Comparison of ENCODE assay signal across 28 cellular contexts in the genomic region with DNA sequence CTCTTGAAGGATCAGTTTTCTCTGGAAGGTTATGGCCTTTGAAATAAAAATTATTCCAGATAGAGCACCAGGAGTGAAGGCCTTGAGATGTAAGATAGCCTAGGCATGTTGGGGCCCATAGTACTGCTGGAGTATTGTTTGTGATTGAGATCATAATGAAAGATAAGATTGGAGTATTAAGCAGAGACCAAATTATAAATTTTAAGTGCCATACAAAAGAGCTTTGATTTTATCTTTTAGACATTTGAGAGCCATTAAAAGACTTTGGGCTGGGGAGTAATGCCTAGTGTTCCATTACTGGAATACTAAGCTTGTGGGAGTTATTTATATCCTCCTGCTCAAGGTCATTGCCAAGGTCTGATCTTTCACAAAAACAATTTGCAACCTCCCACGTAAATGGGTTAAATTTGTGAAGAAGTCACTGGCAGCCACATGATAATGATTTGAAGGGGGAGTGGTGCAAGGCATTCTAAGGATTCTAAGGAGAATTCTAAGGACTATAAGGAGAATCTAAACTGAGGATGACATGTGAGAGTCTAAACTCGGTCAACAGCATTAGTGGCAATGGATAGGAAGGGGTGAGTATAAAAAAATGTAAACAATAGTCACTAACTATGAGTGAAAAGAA. TPM values are rescaled to one million over a fixed set of nuclear protein-coding genes. Genes with fewer than 3 reads are reported as not detected.
DNase-seq lines count a peak whose midpoint lies in the region; ATAC-seq and TF ChIP-seq lines count a peak whose summit lies in the region.
"Had no signal": no experiment of that assay in that cellular context is flagged by ENCODE, and none has a peak within 500 bp of the region (broad histone marks: within the 10 kb centered on the region; RNA-seq: fewer than 3 reads in every experiment).

No MANE protein-coding gene starts in this region.

- TF ChIP-seq POLR2A in esophagus muscularis mucosa (IDR thresholded peaks at IDR 0.05; ENCODE audit: low read depth): no peak
- no peak for TF ChIP-seq POLR2A in spleen (IDR thresholded peaks at IDR 0.05)

- TF ChIP-seq CTCF in natural killer cell (IDR thresholded peaks at IDR 0.05): no peak
- no peak for TF ChIP-seq CTCF in esophagus muscularis mucosa (IDR thresholded peaks at IDR 0.05)
- TF ChIP-seq CTCF in spleen (IDR thresholded peaks at IDR 0.05 in 8 of 11, conservative IDR thresholded peaks at IDR 0.05 in 3 of 11): no peak
- no peak for TF ChIP-seq CTCF in omental fat pad (IDR thresholded peaks at IDR 0.05)

- intact Hi-C loops in natural killer cell (cut with micrococcal nuclease): no loop called here
- intact Hi-C loops in activated T-helper 2 cell treated with anti-CD3 and anti-CD28 coated beads, Interferon-gamma antibody, Interleukin-2, Interleukin-4, amounts not matched to agents 10 μg/mL and 5 μg/mL and 100 μg/mL, durations not matched to agents 14 hours and 24 hours and 36 hours (cut with micrococcal nuclease): no loop called here
- intact Hi-C loops in esophagus muscularis mucosa (cut with DNase I): no loop called here
- intact Hi-C loops in spleen (cut with DNase I; ENCODE audit: low total_unique reads): no loop called here

- TF ChIP-seq EP300 in esophagus muscularis mucosa (IDR thresholded peaks at IDR 0.05): no peak

- H3K27ac ChIP-seq in esophagus muscularis mucosa (replicated peaks in 1 of 4) (peak overlapping the region in 3 of 4 donors; percentile 14 to 61 (median 61)), spleen (peak overlapping the region in 5 of 8 donors; percentile 19 to 47 (median 43))
- H3K27ac ChIP-seq: C4-2B, pancreas, right atrium auricular region, stomach, transverse colon, VCaP had no signal

- H3K9me3 Mint-ChIP-seq in natural killer cell: no peaks in the 10 kb centered on the region
- H3K9me3 Mint-ChIP-seq in natural killer cell treated with Interleukin-12 subunit alpha and Interleukin-12 subunit beta and Interleukin-15 and Interleukin-18, amount 100 ng/mL, for 72 hours: no peaks in the 10 kb centered on the region
- H3K9me3 Mint-ChIP-seq in activated T-helper 2 cell treated with anti-CD3 and anti-CD28 coated beads, Interferon-gamma antibody, Interleukin-2, Interleukin-4, amounts not matched to agents 10 μg/mL and 5 μg/mL and 100 μg/mL, durations not matched to agents 14 hours and 24 hours and 36 hours: no peaks in the 10 kb centered on the region
- H3K9me3 Mint-ChIP-seq: activated CD4-positive, alpha-beta T cell treated with anti-CD3 and anti-CD28 coated beads, Interleukin-2, amount 10 ng/mL, durations not matched to agents 24 days and 14 days; naive B cell had no signal

- H3K27me3 ChIP-seq in esophagus muscularis mucosa (no peaks in the 10 kb centered on the region), spleen (replicated peaks in 1 of 7) (no peaks in the 10 kb centered on the region)
- H3K27me3 ChIP-seq: dorsolateral prefrontal cortex, pancreas, right atrium auricular region, stomach, transverse colon had no signal

- no peak for ATAC-seq in natural killer cell
- no peak for ATAC-seq in natural killer cell treated with Interleukin-12 subunit alpha and Interleukin-12 subunit beta and Interleukin-15 and Interleukin-18, amount 100 ng/mL, for 72 hours
- ATAC-seq in omental fat pad (ENCODE audit: low FRiP score): no peak
- ATAC-seq: left colon, pancreas had no signal

- WGBS in esophagus muscularis mucosa: 42% methylated on average over 2 of the region's 2 CpGs
- 53 to 73% (median 65%) methylated on average over 2 of the region's 2 CpGs for WGBS in spleen, 5 donors

- no peak overlapping the region for H3K4me3 Mint-ChIP-seq in natural killer cell
- H3K4me3 Mint-ChIP-seq in natural killer cell treated with Interleukin-12 subunit alpha and Interleukin-12 subunit beta and Interleukin-15 and Interleukin-18, amount 100 ng/mL, for 72 hours: no peak overlapping the region
- H3K4me3 Mint-ChIP-seq in activated T-helper 2 cell treated with anti-CD3 and anti-CD28 coated beads, Interferon-gamma antibody, Interleukin-2, Interleukin-4, amounts not matched to agents 10 μg/mL and 5 μg/mL and 100 μg/mL, durations not matched to agents 14 hours and 24 hours and 36 hours (ENCODE audit: low read depth): no peak overlapping the region
- H3K4me3 Mint-ChIP-seq: activated CD4-positive, alpha-beta T cell treated with anti-CD3 and anti-CD28 coated beads, Interleukin-2, amount 10 ng/mL, durations not matched to agents 24 days and 14 days; naive B cell had no signal

- H3K36me3 ChIP-seq in esophagus muscularis mucosa (peaks cover 66 to 100% (median 89%) of the 10 kb centered on the region in 4 donors), spleen (peaks cover 4 to 100% (median 96%) of the 10 kb centered on the region in 6 donors)

- DNase-seq in natural killer cell: no peak
- no peak for DNase-seq in natural killer cell treated with Interleukin-12 subunit alpha and Interleukin-12 subunit beta and Interleukin-15 and Interleukin-18, amount 100 ng/mL, for 72 hours (ENCODE audit: low spot score)
- no peak for DNase-seq in activated T-helper 2 cell treated with anti-CD3 and anti-CD28 coated beads, Interferon-gamma antibody, Interleukin-2, Interleukin-4, amounts not matched to agents 10 μg/mL and 5 μg/mL and 100 μg/mL, durations not matched to agents 14 hours and 24 hours and 36 hours (ENCODE audit: low spot score)
- DNase-seq in esophagus muscularis mucosa (ENCODE audit: extremely low spot score): no peak
- DNase-seq in spleen: no peak
- DNase-seq in omental fat pad (ENCODE audit: low spot score): no peak
- DNase-seq in HUDEP-2 (lab: John Stamatoyannopoulos, UW; ENCODE audit: unreplicated experiment in 76 of 76): no peak
- DNase-seq in DMS 273 treated with DMSO at 0.1 percent for 48 hours (lab: John Stamatoyannopoulos, UW): no peak
- DNase-seq: activated CD4-positive, alpha-beta T cell treated with anti-CD3 and anti-CD28 coated beads, Interleukin-2, amount 10 ng/mL, durations not matched to agents 24 days and 14 days; activated effector memory CD4-positive, alpha-beta T cell treated with anti-CD3 and anti-CD28 coated beads, Interleukin-2, amount 50 U/mL, for 16 hours; central memory CD4-positive, alpha-beta T cell; dorsolateral prefrontal cortex; EL; foreskin fibroblast; left colon; naive B cell; NCI-H1092; NCI-H187 treated with DMSO at 0.1 percent for 48 hours; pancreas; RPMI8226; stomach; T-helper 2 cell; transverse colon had no signal

- H3K4me1 Mint-ChIP-seq in natural killer cell: peaks cover 8 to 15% of the 10 kb centered on the region in 2 donors
- peaks cover 0 to 12% of the 10 kb centered on the region in 2 donors for H3K4me1 Mint-ChIP-seq in natural killer cell treated with Interleukin-12 subunit alpha and Interleukin-12 subunit beta and Interleukin-15 and Interleukin-18, amount 100 ng/mL, for 72 hours (ENCODE audit: low read depth in 2 of 2)
- no peaks in the 10 kb centered on the region for H3K4me1 Mint-ChIP-seq in activated T-helper 2 cell treated with anti-CD3 and anti-CD28 coated beads, Interferon-gamma antibody, Interleukin-2, Interleukin-4, amounts not matched to agents 10 μg/mL and 5 μg/mL and 100 μg/mL, durations not matched to agents 14 hours and 24 hours and 36 hours (ENCODE audit: low read depth)

- H3K9me3 ChIP-seq in esophagus muscularis mucosa: no peaks in the 10 kb centered on the region
- no peaks in the 10 kb centered on the region for H3K9me3 ChIP-seq in spleen
- H3K9me3 ChIP-seq: HAP-1, pancreas, right atrium auricular region, stomach, transverse colon had no signal

- H3K36me3 Mint-ChIP-seq in natural killer cell: peaks cover 11% of the 10 kb centered on the region
- peaks cover 30% of the 10 kb centered on the region for H3K36me3 Mint-ChIP-seq in natural killer cell treated with Interleukin-12 subunit alpha and Interleukin-12 subunit beta and Interleukin-15 and Interleukin-18, amount 100 ng/mL, for 72 hours
- peaks cover 74% of the 10 kb centered on the region for H3K36me3 Mint-ChIP-seq in activated T-helper 2 cell treated with anti-CD3 and anti-CD28 coated beads, Interferon-gamma antibody, Interleukin-2, Interleukin-4, amounts not matched to agents 10 μg/mL and 5 μg/mL and 100 μg/mL, durations not matched to agents 14 hours and 24 hours and 36 hours (ENCODE audit: low read depth)

- H3K4me3 ChIP-seq in esophagus muscularis mucosa (no peak overlapping the region), spleen (no peak overlapping the region)
- H3K4me3 ChIP-seq: dorsolateral prefrontal cortex, HAP-1, pancreas, right atrium auricular region, stomach, transverse colon had no signal

- H3K4me1 ChIP-seq in esophagus muscularis mucosa (peaks cover 6 to 25% (median 22%) of the 10 kb centered on the region in 4 donors), spleen (peaks cover 0 to 15% (median 1%) of the 10 kb centered on the region in 6 donors)
- H3K4me1 ChIP-seq: HAP-1, stomach, transverse colon had no signal

- no peaks in the 10 kb centered on the region for H3K27me3 Mint-ChIP-seq in natural killer cell (ENCODE audit: low read depth in 2 of 2)
- no peaks in the 10 kb centered on the region for H3K27me3 Mint-ChIP-seq in natural killer cell treated with Interleukin-12 subunit alpha and Interleukin-12 subunit beta and Interleukin-15 and Interleukin-18, amount 100 ng/mL, for 72 hours
- H3K27me3 Mint-ChIP-seq in activated T-helper 2 cell treated with anti-CD3 and anti-CD28 coated beads, Interferon-gamma antibody, Interleukin-2, Interleukin-4, amounts not matched to agents 10 μg/mL and 5 μg/mL and 100 μg/mL, durations not matched to agents 14 hours and 24 hours and 36 hours (ENCODE audit: low read depth): no peaks in the 10 kb centered on the region
- H3K27me3 Mint-ChIP-seq: activated CD4-positive, alpha-beta T cell treated with anti-CD3 and anti-CD28 coated beads, Interleukin-2, amount 10 ng/mL, durations not matched to agents 24 days and 14 days; naive B cell had no signal

- H3K27ac Mint-ChIP-seq in natural killer cell: peak overlapping the region; percentile 51 to 65
- H3K27ac Mint-ChIP-seq in natural killer cell treated with Interleukin-12 subunit alpha and Interleukin-12 subunit beta and Interleukin-15 and Interleukin-18, amount 100 ng/mL, for 72 hours: peak overlapping the region in 1 of 2 donors; percentile 38
- peak overlapping the region; percentile 16 for H3K27ac Mint-ChIP-seq in activated T-helper 2 cell treated with anti-CD3 and anti-CD28 coated beads, Interferon-gamma antibody, Interleukin-2, Interleukin-4, amounts not matched to agents 10 μg/mL and 5 μg/mL and 100 μg/mL, durations not matched to agents 14 hours and 24 hours and 36 hours
- H3K27ac Mint-ChIP-seq: activated CD4-positive, alpha-beta T cell treated with anti-CD3 and anti-CD28 coated beads, Interleukin-2, amount 10 ng/mL, durations not matched to agents 24 days and 14 days had no signal

RNA-seq across cellular contexts. Expression of gene ELL3, which starts 12.8 kb away (rescaled TPM):
- total RNA-seq in natural killer cell (under 1 TPM in 2 of 3 donors, not detected in 1; 0.82 to 0.88 TPM), esophagus muscularis mucosa (1 to 10 TPM; 3.0 to 7.7 (median 4.1) TPM), spleen (1 to 10 TPM; 1.7 to 9.8 (median 3.0) TPM), omental fat pad (1 to 10 TPM; 1.1 to 7.1 (median 2.4) TPM)
- under 1 TPM; 0.26 to 0.86 TPM for total RNA-seq in natural killer cell treated with Interleukin-12 subunit alpha and Interleukin-12 subunit beta and Interleukin-15 and Interleukin-18, amount 100 ng/mL, for 72 hours
- total RNA-seq in activated T-helper 2 cell treated with anti-CD3 and anti-CD28 coated beads, Interferon-gamma antibody, Interleukin-2, Interleukin-4, amounts not matched to agents 10 μg/mL and 5 μg/mL and 100 μg/mL, durations not matched to agents 14 hours and 24 hours and 36 hours: 1.0 and 1.3 TPM in 2 replicates
- 10 to 100 TPM in 1 of 3 donors, 1 to 10 TPM in 2; 5.1 to 44.4 (median 6.0) TPM for polyA plus RNA-seq in spleen

RNA-seq across cellular contexts. Expression of gene PDIA3, which starts 17.7 kb away (rescaled TPM):
- 100 to 1,000 TPM; 295 to 334 (median 312) TPM for total RNA-seq in natural killer cell
- 100 to 1,000 TPM; 365 to 555 TPM for total RNA-seq in natural killer cell treated with Interleukin-12 subunit alpha and Interleukin-12 subunit beta and Interleukin-15 and Interleukin-18, amount 100 ng/mL, for 72 hours
- total RNA-seq in activated T-helper 2 cell treated with anti-CD3 and anti-CD28 coated beads, Interferon-gamma antibody, Interleukin-2, Interleukin-4, amounts not matched to agents 10 μg/mL and 5 μg/mL and 100 μg/mL, durations not matched to agents 14 hours and 24 hours and 36 hours: 370 and 384 TPM in 2 replicates
- 100 to 1,000 TPM in 2 of 4 donors, 10 to 100 TPM in 2; 70.6 to 256 (median 101) TPM for total RNA-seq in esophagus muscularis mucosa
- total RNA-seq in spleen: 100 to 1,000 TPM; 116 to 311 (median 263) TPM
- 100 to 1,000 TPM; 104 to 152 (median 125) TPM for polyA plus RNA-seq in spleen
- 100 to 1,000 TPM in 3 of 4 donors, 10 to 100 TPM in 1; 99.0 to 143 (median 132) TPM for total RNA-seq in omental fat pad

RNA-seq across cellular contexts. Expression of gene SERF2, which starts 28.2 kb away (rescaled TPM):
- 100 to 1,000 TPM; 476 to 551 (median 526) TPM for total RNA-seq in natural killer cell
- total RNA-seq in natural killer cell treated with Interleukin-12 subunit alpha and Interleukin-12 subunit beta and Interleukin-15 and Interleukin-18, amount 100 ng/mL, for 72 hours: 100 to 1,000 TPM; 456 to 585 TPM
- total RNA-seq in activated T-helper 2 cell treated with anti-CD3 and anti-CD28 coated beads, Interferon-gamma antibody, Interleukin-2, Interleukin-4, amounts not matched to agents 10 μg/mL and 5 μg/mL and 100 μg/mL, durations not matched to agents 14 hours and 24 hours and 36 hours: 580 and 598 TPM in 2 replicates
- total RNA-seq in esophagus muscularis mucosa: 100 to 1,000 TPM; 625 to 874 (median 721) TPM
- total RNA-seq in spleen: 1,000 to 10,000 TPM in 1 of 7 donors, 100 to 1,000 TPM in 6; 566 to 1,001 (median 658) TPM
- polyA plus RNA-seq in spleen: 1,000 to 10,000 TPM; 1,442 to 2,199 (median 1,832) TPM
- total RNA-seq in omental fat pad: 100 to 1,000 TPM; 790 to 927 (median 897) TPM

RNA-seq across cellular contexts. Expression of gene SERINC4, which starts 36.1 kb away (rescaled TPM):
- total RNA-seq in natural killer cell: under 1 TPM in 2 of 3 donors, not detected in 1; 0.18 to 0.25 TPM
- under 1 TPM; 0.24 to 0.50 TPM for total RNA-seq in natural killer cell treated with Interleukin-12 subunit alpha and Interleukin-12 subunit beta and Interleukin-15 and Interleukin-18, amount 100 ng/mL, for 72 hours
- total RNA-seq in activated T-helper 2 cell treated with anti-CD3 and anti-CD28 coated beads, Interferon-gamma antibody, Interleukin-2, Interleukin-4, amounts not matched to agents 10 μg/mL and 5 μg/mL and 100 μg/mL, durations not matched to agents 14 hours and 24 hours and 36 hours: 0.28 and 0.57 TPM in 2 replicates
- total RNA-seq in esophagus muscularis mucosa: not detected
- total RNA-seq in spleen: not detected
- polyA plus RNA-seq in spleen: under 1 TPM; 0.09 to 0.29 (median 0.24) TPM
- total RNA-seq in omental fat pad: not detected
- total RNA-seq: endothelial cell of umbilical vein, stomach, transverse colon had no signal
- polyA plus RNA-seq: endothelial cell of umbilical vein had no signal

RNA-seq across cellular contexts. Expression of gene HYPK, which starts 36.5 kb away (rescaled TPM):
- total RNA-seq in natural killer cell (10 to 100 TPM; 19.8 to 29.3 (median 25.8) TPM), esophagus muscularis mucosa (10 to 100 TPM in 1 of 4 donors, 1 to 10 TPM in 3; 4.8 to 12.0 (median 9.4) TPM), spleen (10 to 100 TPM in 4 of 7 donors, 1 to 10 TPM in 3; 7.5 to 29.2 (median 10.1) TPM), omental fat pad (10 to 100 TPM; 10.2 to 19.0 (median 14.8) TPM)
- total RNA-seq in natural killer cell treated with Interleukin-12 subunit alpha and Interleukin-12 subunit beta and Interleukin-15 and Interleukin-18, amount 100 ng/mL, for 72 hours: 10 to 100 TPM; 14.3 to 15.3 TPM
- 23.6 and 24.3 TPM in 2 replicates for total RNA-seq in activated T-helper 2 cell treated with anti-CD3 and anti-CD28 coated beads, Interferon-gamma antibody, Interleukin-2, Interleukin-4, amounts not matched to agents 10 μg/mL and 5 μg/mL and 100 μg/mL, durations not matched to agents 14 hours and 24 hours and 36 hours
- polyA plus RNA-seq in spleen: 10 to 100 TPM in 1 of 3 donors, 1 to 10 TPM in 2; 2.4 to 35.8 (median 7.8) TPM
